ENCODE assay signal across 20 cellular contexts in the genomic region with DNA sequence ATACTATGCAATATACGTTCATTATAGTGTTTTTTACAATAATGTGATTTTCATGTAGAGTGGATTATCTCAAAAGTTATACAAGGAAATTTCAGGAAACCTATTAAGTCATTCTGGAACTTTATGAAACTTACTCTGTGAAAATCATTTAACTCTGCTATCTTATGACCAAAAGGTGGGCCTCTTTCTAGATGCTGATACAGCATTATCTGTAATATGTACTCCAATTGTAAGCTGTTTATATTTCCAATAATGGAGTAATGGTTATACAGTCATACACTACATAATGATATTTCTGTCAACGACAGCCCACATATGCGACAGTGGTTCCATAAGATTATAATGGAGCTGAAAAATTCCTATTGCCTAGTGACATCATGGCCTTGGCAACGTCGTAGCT. TPM values are rescaled to one million over a fixed set of nuclear protein-coding genes. Genes with fewer than 3 reads are reported as not detected.
DNase-seq lines count a peak whose midpoint lies in the region; ATAC-seq, FAIRE-seq and TF ChIP-seq lines count a peak whose summit lies in the region.
"Had no signal": no experiment of that assay in that cellular context is flagged by ENCODE, and none has a peak within 500 bp of the region (broad histone marks: within the 10 kb centered on the region; RNA-seq: fewer than 3 reads in every experiment).

No MANE protein-coding gene starts in this region.

- no peaks in the 10 kb centered on the region for H3K79me2 ChIP-seq in H1 (ENCODE audit: control insufficient read depth in 1 of 2, insufficient read depth in 2 of 2, low read length in 2 of 2)

- no peak for TF ChIP-seq RAD21 in A549 (conservative IDR thresholded peaks at IDR 0.05 in 1 of 2, IDR thresholded peaks at IDR 0.05 in 1 of 2)
- no peak for TF ChIP-seq RAD21 in IMR-90 (IDR thresholded peaks at IDR 0.05; ENCODE audit: low read length)
- no peak for TF ChIP-seq RAD21 in H1 (IDR thresholded peaks at IDR 0.05 in 1 of 2, conservative IDR thresholded peaks at IDR 0.05 in 1 of 2; ENCODE audit: low read depth in 2 of 2, low read length in 2 of 2)

- no peak overlapping the region for H3K4me3 ChIP-seq in A549
- H3K4me3 ChIP-seq in IMR-90 (ENCODE audit: insufficient read depth, low read depth, low read length), result no peak overlapping the region
- H3K4me3 ChIP-seq in H1 (ENCODE audit: extremely low read depth in 1 of 4, insufficient read depth in 2 of 4, low read depth in 3 of 4, low read length in 4 of 4), result no peak overlapping the region
- H3K4me3 ChIP-seq: BLaER1 treated with 17β-estradiol and CSF1 and Interleukin-3, amounts not matched to agents 10 nM and 100 nM had no signal

- intact Hi-C loops in IMR-90 (cut with micrococcal nuclease), result no loop called here

- in situ Hi-C loops in IMR-90 (cut with MboI; ENCODE audit: low sequenced_read_pairs), result no loop called here

- no peaks in the 10 kb centered on the region for H3K9me3 Mint-ChIP-seq in type B pancreatic cell
- H3K9me3 Mint-ChIP-seq: CD4-positive, alpha-beta T cell; CD8-positive, alpha-beta T cell had no signal

- H3K23ac ChIP-seq in IMR-90 (ENCODE audit: low read depth, low read length), result no peak overlapping the region
- H3K23ac ChIP-seq in H1 (ENCODE audit: insufficient read length), result no peak overlapping the region

- dilution Hi-C loops in IMR-90 (cut with HindIII; ENCODE audit: low sequenced_read_pairs, unreplicated experiment), result no loop called here

- TF ChIP-seq CTCF in A549 (IDR thresholded peaks at IDR 0.05) (no peak), IMR-90 (conservative IDR thresholded peaks at IDR 0.05; ENCODE audit: low read depth, low read length) (no peak), H1 (IDR thresholded peaks at IDR 0.05; ENCODE audit: control extremely low read depth in 1 of 3, insufficient read depth in 1 of 3, low read depth in 1 of 3, low read length in 3 of 3) (no peak), type B pancreatic cell (conservative IDR thresholded peaks at IDR 0.05) (no peak)

- no peak overlapping the region for H3K4ac ChIP-seq in IMR-90 (ENCODE audit: low read depth, low read length)
- H3K4ac ChIP-seq in H1 (replicated peaks; ENCODE audit: insufficient read length, low read depth, low read length), result no peak overlapping the region

- H3K4me3 Mint-ChIP-seq in type B pancreatic cell, result no peak overlapping the region
- H3K4me3 Mint-ChIP-seq: B cell; CD4-positive, alpha-beta T cell; CD8-positive, alpha-beta T cell had no signal

- no peak overlapping the region for H2AK9ac ChIP-seq in IMR-90 (replicated peaks; ENCODE audit: low read depth, low read length, poor library complexity)

- no peaks in the 10 kb centered on the region for H3K23me2 ChIP-seq in H1 (ENCODE audit: low read depth, low read length)

- no peaks in the 10 kb centered on the region for H3K36me3 Mint-ChIP-seq in type B pancreatic cell
- H3K36me3 Mint-ChIP-seq: CD8-positive, alpha-beta T cell had no signal

- H4K20me1 ChIP-seq in IMR-90 (ENCODE audit: insufficient read depth, low read length) (no peaks in the 10 kb centered on the region), H1 (replicated peaks in 1 of 2; ENCODE audit: control insufficient read depth in 1 of 2, insufficient read depth in 2 of 2, low read length in 2 of 2) (no peaks in the 10 kb centered on the region)
- H4K20me1 ChIP-seq: BLaER1 treated with 17β-estradiol and CSF1 and Interleukin-3, amounts not matched to agents 10 nM and 100 nM had no signal

- H3K27me3 ChIP-seq in IMR-90 (ENCODE audit: control insufficient read depth, insufficient read depth, low read length) (no peaks in the 10 kb centered on the region; the same call in 1 of the 2 replicates), H1 (replicated peaks in 1 of 4; ENCODE audit: control insufficient read depth in 3 of 4, extremely low read depth in 1 of 4, insufficient read depth in 3 of 4, low read length in 3 of 4) (no peaks in the 10 kb centered on the region)
- H3K27me3 ChIP-seq: BLaER1 treated with 17β-estradiol and CSF1 and Interleukin-3, amounts not matched to agents 10 nM and 100 nM had no signal

- H3K27ac ChIP-seq in A549 (no peak overlapping the region), IMR-90 (ENCODE audit: insufficient read depth, low read length) (no peak overlapping the region), H1 (ENCODE audit: low read depth, low read length) (no peak overlapping the region)
- H3K27ac ChIP-seq: BLaER1 treated with 17β-estradiol and CSF1 and Interleukin-3, amounts not matched to agents 10 nM and 100 nM; C4-2B had no signal

- no peak overlapping the region for H3K4me2 ChIP-seq in A549
- H3K4me2 ChIP-seq in IMR-90 (ENCODE audit: low read depth, low read length), result no peak overlapping the region
- H3K4me2 ChIP-seq in H1 (ENCODE audit: insufficient read depth in 1 of 2, low read depth in 2 of 2, low read length in 2 of 2), result no peak overlapping the region
- H3K4me2 ChIP-seq: BLaER1 treated with 17β-estradiol and CSF1 and Interleukin-3, amounts not matched to agents 10 nM and 100 nM had no signal

- no peaks in the 10 kb centered on the region for H3K9me1 ChIP-seq in IMR-90 (ENCODE audit: insufficient read depth, low read length)

- no peak overlapping the region for H2BK12ac ChIP-seq in H1 (ENCODE audit: low read depth, low read length)

- no peaks in the 10 kb centered on the region for H3K4me1 Mint-ChIP-seq in type B pancreatic cell (ENCODE audit: unreplicated experiment)
- H3K4me1 Mint-ChIP-seq: B cell had no signal

- TF ChIP-seq POLR2A in A549 (IDR thresholded peaks at IDR 0.05; ENCODE audit: low read length), result no peak
- TF ChIP-seq POLR2A in IMR-90 (IDR thresholded peaks at IDR 0.05; ENCODE audit: low read depth, low read length), result no peak
- TF ChIP-seq POLR2A in H1 (IDR thresholded peaks at IDR 0.05; ENCODE audit: control extremely low read depth in 1 of 2, low read depth in 2 of 2, low read length in 2 of 2), result no peak

- no peak overlapping the region for H2BK5ac ChIP-seq in IMR-90 (ENCODE audit: low read depth, low read length, poor library complexity, severe bottlenecking)
- H2BK5ac ChIP-seq in H1 (ENCODE audit: low read depth, low read length), result no peak overlapping the region

- no peak overlapping the region for H3K27ac Mint-ChIP-seq in type B pancreatic cell
- H3K27ac Mint-ChIP-seq: B cell; CD4-positive, alpha-beta T cell; CD8-positive, alpha-beta T cell had no signal

- H2BK120ac ChIP-seq in IMR-90 (ENCODE audit: low read depth, low read length), result no peak overlapping the region
- H2BK120ac ChIP-seq in H1 (replicated peaks; ENCODE audit: low read depth, low read length), result no peak overlapping the region

- H4K91ac ChIP-seq in IMR-90 (ENCODE audit: insufficient read depth, low read depth, low read length) (no peak overlapping the region), H1 (replicated peaks; ENCODE audit: insufficient read length, low read length) (no peak overlapping the region)

- BruUV-seq in IMR-90 (replicated peaks; lab: Mats Ljungman, UMichigan), result no TSS peak

- H3K9ac ChIP-seq in IMR-90 (ENCODE audit: low read depth, low read length), result no peak overlapping the region
- no peak overlapping the region for H3K9ac ChIP-seq in H1 (replicated peaks in 1 of 4; ENCODE audit: extremely low read depth in 1 of 4, low read depth in 3 of 4, low read length in 3 of 4)
- H3K9ac ChIP-seq: BLaER1 treated with 17β-estradiol and CSF1 and Interleukin-3, amounts not matched to agents 10 nM and 100 nM had no signal

- H4K8ac ChIP-seq in IMR-90 (ENCODE audit: low read depth in 2 of 2, low read length in 2 of 2) (no peak overlapping the region), H1 (ENCODE audit: extremely low read depth, insufficient read depth, low read length) (no peak overlapping the region)

- H3K4me1 ChIP-seq in A549 (no peaks in the 10 kb centered on the region), IMR-90 (ENCODE audit: control insufficient read depth, insufficient read depth, low read length) (no peaks in the 10 kb centered on the region), H1 (replicated peaks in 1 of 4; ENCODE audit: control insufficient read depth in 3 of 4, insufficient read depth in 4 of 4, low read length in 3 of 4) (no peaks in the 10 kb centered on the region)
- H3K4me1 ChIP-seq: Caco-2 had no signal

- ATAC-seq in A549 (no peak), IMR-90 (ENCODE audit: low read depth) (no peak), HG02798 (IDR thresholded peaks at IDR 0.05; ENCODE audit: poor library complexity, unreplicated experiment) (no peak)
- ATAC-seq: CD8-positive, alpha-beta T cell had no signal

- H3K18ac ChIP-seq in IMR-90 (ENCODE audit: low read depth, low read length) (no peak overlapping the region), H1 (ENCODE audit: extremely low read depth, low read length) (no peak overlapping the region)

- TF ChIP-seq EP300 in A549 (IDR thresholded peaks at IDR 0.05) (no peak), H1 (IDR thresholded peaks at IDR 0.05; ENCODE audit: borderline replicate concordance in 1 of 2, low read depth in 2 of 2, low read length in 2 of 2) (no peak)

- H2AK5ac ChIP-seq in IMR-90 (ENCODE audit: low read depth, low read length) (no peak overlapping the region), H1 (ENCODE audit: low read depth, low read length) (no peak overlapping the region)

- H2BK15ac ChIP-seq in IMR-90 (ENCODE audit: low read depth, low read length), result no peak overlapping the region
- H2BK15ac ChIP-seq in H1 (ENCODE audit: low read length), result no peak overlapping the region

- no peak overlapping the region for H3K14ac ChIP-seq in IMR-90 (replicated peaks; ENCODE audit: low read depth, low read length)
- no peak overlapping the region for H3K14ac ChIP-seq in H1 (ENCODE audit: insufficient read length)

- 37% methylated on average over 5 of the region's 5 CpGs for WGBS in A549 (ENCODE audit: missing lambda C conversion rate)
- WGBS in IMR-90 (ENCODE audit: extremely low coverage in 2 of 2, insufficient read length in 1 of 2), 2 experiments, result no CpG with 5 or more reads among the region's 5 CpGs
- WGBS in H1 (ENCODE audit: extremely low coverage in 1 of 2, insufficient coverage in 1 of 2, insufficient read length in 1 of 2, insufficient replicate concordance in 2 of 2, low coverage in 1 of 2, low lambda C conversion rate in 2 of 2, missing lambda C conversion rate in 1 of 2), 2 experiments, result 95% methylated on average over 5 of the region's 5 CpGs; no CpG with 5 or more reads in 1 of the 2 experiments

- no peak for FAIRE-seq in A549 (lab: Jason Lieb, UNC)
- no peak for FAIRE-seq in H1 (lab: Jason Lieb, UNC)
- FAIRE-seq: A204.1, D721Med, GM12891, GM19239 had no signal

- POLR2A ChIA-PET in A549 (lab: Yijun Ruan, JAX) (no interaction called here), IMR-90 (lab: Charles Lee; ENCODE audit: unreplicated experiment) (no interaction called here), H1 (lab: Charles Lee; ENCODE audit: partially characterized antibody) (no interaction called here)

- H3K9me3 ChIP-seq in A549 (no peaks in the 10 kb centered on the region), IMR-90 (ENCODE audit: control insufficient read depth, insufficient read depth, low read length) (no peaks in the 10 kb centered on the region), H1 (ENCODE audit: insufficient read depth in 2 of 2, low read depth in 1 of 2, low read length in 1 of 2) (no peaks in the 10 kb centered on the region)
- H3K9me3 ChIP-seq: Caco-2 had no signal

- CTCF ChIA-PET in A549 (lab: Yijun Ruan, JAX), result no interaction called here
- CTCF ChIA-PET in IMR-90 (lab: Yijun Ruan, JAX), result no interaction called here
- CTCF ChIA-PET in H1 (lab: Charles Lee; ENCODE audit: partially characterized antibody), result interaction anchor here (0.9 to 1.6 kb wide), 2 partner anchors 10 to 686 kb away, joined by 3 read pairs; no protein-coding TSS in a partner anchor

- H3K36me3 ChIP-seq in IMR-90 (ENCODE audit: control insufficient read depth, insufficient read depth, low read length) (no peaks in the 10 kb centered on the region), H1 (ENCODE audit: control insufficient read depth in 2 of 4, insufficient read depth in 4 of 4, low read length in 3 of 4) (no peaks in the 10 kb centered on the region)
- H3K36me3 ChIP-seq: BLaER1 treated with 17β-estradiol and CSF1 and Interleukin-3, amounts not matched to agents 10 nM and 100 nM had no signal

- H3K56ac ChIP-seq in IMR-90 (ENCODE audit: extremely low read depth, insufficient read depth, low read length) (no peak overlapping the region), H1 (replicated peaks; ENCODE audit: insufficient read length, low read depth, low read length) (no peak overlapping the region)

- DNase-seq in A549 (ENCODE audit: low read depth in 1 of 2, low spot score in 1 of 2), result no peak
- DNase-seq in IMR-90, result no peak
- DNase-seq in H1 (ENCODE audit: low read depth in 1 of 2, low spot score in 2 of 2), result no peak
- DNase-seq in type B pancreatic cell (ENCODE audit: extremely low spot score, unreplicated experiment), result no peak
- DNase-seq: 8988T; AML-193; Caco-2; Calu3; CD4-positive, alpha-beta T cell; CD8-positive, alpha-beta T cell; DMS79 treated with DMSO at 0.1 percent for 48 hours; GF-D8 had no signal

- no peak overlapping the region for H2BK20ac ChIP-seq in IMR-90 (ENCODE audit: low read depth, low read length)
- no peak overlapping the region for H2BK20ac ChIP-seq in H1 (ENCODE audit: low read length)

- H4K5ac ChIP-seq in IMR-90 (ENCODE audit: low read depth, low read length), result no peak overlapping the region
- no peak overlapping the region for H4K5ac ChIP-seq in H1 (ENCODE audit: insufficient read length, low read depth, low read length)

- H3K27me3 Mint-ChIP-seq in type B pancreatic cell, result peaks cover 11% of the 10 kb centered on the region
- H3K27me3 Mint-ChIP-seq: CD4-positive, alpha-beta T cell had no signal

- H2AFZ ChIP-seq in IMR-90 (replicated peaks; ENCODE audit: low read length, poor library complexity), result no peak overlapping the region
- no peak overlapping the region for H2AFZ ChIP-seq in H1 (ENCODE audit: low read length)

- no peaks in the 10 kb centered on the region for H3K79me1 ChIP-seq in IMR-90 (ENCODE audit: low read depth in 1 of 2, low read length in 2 of 2)
- no peaks in the 10 kb centered on the region for H3K79me1 ChIP-seq in H1 (ENCODE audit: low read depth, low read length)

RNA-seq across cellular contexts. Expression of gene PCSK5, which starts 18.8 kb away (rescaled TPM):
- 6.7 and 7.0 TPM in 2 replicates for polyA plus RNA-seq in A549 (2011; rRNA removed)
- 2.9 and 3.7 TPM in 2 replicates for polyA plus RNA-seq in A549 (2012; cell fraction: cytosol; rRNA removed)
- polyA plus RNA-seq in A549 (2012; cell fraction: nucleus; rRNA removed), result 7.3 and 8.8 TPM in 2 replicates
- 1.3 to 1.5 TPM (median 1.4 TPM) in 3 replicates for polyA plus RNA-seq in A549 (2017; fragmentation: RNase III; extraction: RNeasy Plus Mini Kit Qiagen cat#74134 plus additional on column Dnase treatment)
- polyA minus RNA-seq in A549 (2011; rRNA and poly(A)+ RNA removed), result 21.3 and 23.3 TPM in 2 replicates
- 2.8 and 3.0 TPM in 2 replicates for total RNA-seq in IMR-90 (2012; rRNA removed)
- polyA plus RNA-seq in IMR-90 (2012; rRNA removed), result 1.3 and 1.5 TPM in 2 replicates
- polyA plus RNA-seq in IMR-90 (2012; cell fraction: cytosol; rRNA removed), result 0.86 and 1.6 TPM in 2 replicates
- 1.7 and 2.4 TPM in 2 replicates for polyA plus RNA-seq in IMR-90 (2012; cell fraction: nucleus; rRNA removed; ENCODE audit: low replicate concordance)
- total RNA-seq in H1 (2021; fragmentation: NEBNext Ultra II Directional; extraction: Animal tissue kit (Norgen Biotek cat#: 25700)), result 10.1 and 10.7 TPM in 2 replicates
- 5.5 and 5.6 TPM in 2 replicates for polyA plus RNA-seq in H1 (2011; rRNA removed)
- 6.2 TPM for polyA plus RNA-seq in H1 (2011; cell fraction: cytosol; rRNA removed)
- 13.1 TPM for polyA plus RNA-seq in H1 (2011; cell fraction: nucleus; rRNA removed)
- polyA plus RNA-seq in H1 (2012, experiment 1 of 2), result 6.2 to 7.1 TPM (median 6.7 TPM) in 4 replicates
- polyA plus RNA-seq in H1 (2012, experiment 2 of 2), result 1.4 TPM
- polyA plus RNA-seq in H1 (2013, experiment 1 of 2), result 12.4 TPM
- 11.5 TPM for polyA plus RNA-seq in H1 (2013, experiment 2 of 2)
- 22.7 and 25.9 TPM in 2 replicates for polyA minus RNA-seq in H1 (2011; rRNA and poly(A)+ RNA removed)
- 8.3 TPM for polyA minus RNA-seq in H1 (2011; cell fraction: cytosol; rRNA and poly(A)+ RNA removed)
- 40.7 TPM for polyA minus RNA-seq in H1 (2011; cell fraction: nucleus; rRNA and poly(A)+ RNA removed)
- 25.4 and 30.7 TPM in 2 replicates for total RNA-seq in type B pancreatic cell (ENCODE audit: low replicate concordance)
- total RNA-seq: B cell had no signal

Comparison
In these comparisons a context has a peak if more than half of its experiments do, and no peak if none do; other contexts are left out.
1. Of the 18 proteins assayed by ChIP-seq in both H1 and A549: peak only in H1: none; only in A549: none; in both: MAFK; in neither: 17.